ENCODE assay signal across 18 cellular contexts in the genomic region with DNA sequence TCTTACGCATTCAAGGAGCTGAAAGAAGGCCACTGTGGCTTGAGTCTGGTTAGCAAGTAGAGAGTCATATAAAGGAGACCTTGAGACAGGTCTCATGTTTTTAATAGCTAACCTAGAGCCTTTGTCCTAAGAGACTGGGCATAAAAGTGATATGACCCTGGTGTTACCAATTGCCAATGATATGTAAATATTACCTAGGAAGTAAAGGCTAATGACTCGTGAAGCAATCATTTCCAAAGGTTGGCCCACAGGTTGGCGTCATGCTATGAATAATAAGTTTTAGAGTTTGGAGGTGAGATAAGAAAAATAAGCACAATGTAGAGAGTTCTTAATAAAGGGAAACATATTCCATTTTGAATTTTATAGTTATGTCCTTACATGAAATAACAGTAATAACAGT.
"Had no signal": no experiment of that assay in that cellular context is flagged by ENCODE, and none has a peak within 500 bp of the region (broad histone marks: within the 10 kb centered on the region; RNA-seq: fewer than 3 reads in every experiment).

No MANE protein-coding gene starts in this region.

- H3K9me3 ChIP-seq: neutrophil, transverse colon, vagina had no signal

- H3K27ac ChIP-seq: neutrophil, transverse colon, vagina had no signal

- H3K4me3 Mint-ChIP-seq: activated CD4-positive, alpha-beta memory T cell treated with anti-CD3 and anti-CD28 coated beads for 36 hours; activated CD4-positive, alpha-beta T cell treated with anti-CD3 and anti-CD28 coated beads for 36 hours; activated naive CD8-positive, alpha-beta T cell; activated T-helper 1 cell treated with anti-CD3 and anti-CD28 coated beads, Interleukin-12 subunit alpha, Interleukin-12 subunit beta, Interleukin-2, Interleukin-4 antibody, amounts not matched to agents 30 ng/mL and 10 ng/mL and 1 ng/mL, durations not matched to agents 14 hours and 24 hours and 36 hours; natural killer cell; T-cell; WTC11 had no signal

- H3K4me3 ChIP-seq: transverse colon, vagina had no signal

- H3K36me3 ChIP-seq: neutrophil, transverse colon, vagina had no signal

- H3K27me3 ChIP-seq: neutrophil, transverse colon, vagina had no signal

- FAIRE-seq: frontal cortex, kidney had no signal

- DNase-seq: activated CD4-positive, alpha-beta memory T cell treated with anti-CD3 and anti-CD28 coated beads for 36 hours; activated CD4-positive, alpha-beta T cell treated with anti-CD3 and anti-CD28 coated beads for 36 hours; activated gamma-delta T cell treated with Interleukin-2 at 50 U/mL for 16 hours; activated T-cell treated with anti-CD3 and anti-CD28 coated beads for 4 hours; erythroblast; head of caudate nucleus; kidney; natural killer cell; stimulated activated CD8-positive, alpha-beta memory T cell treated with anti-CD3 and anti-CD28 coated beads, Interleukin-4, amount 100 ng/mL, for 48 hours; stimulated activated naive CD8-positive, alpha-beta T cell treated with anti-CD3 and anti-CD28 coated beads, Interleukin-15, Interleukin-2, amounts not matched to agents 100 U/mL and 50 U/mL, for 24 hours; T-cell; transverse colon had no signal

- H3K9me3 Mint-ChIP-seq: activated CD4-positive, alpha-beta memory T cell treated with anti-CD3 and anti-CD28 coated beads for 36 hours; activated T-helper 1 cell treated with anti-CD3 and anti-CD28 coated beads, Interleukin-12 subunit alpha, Interleukin-12 subunit beta, Interleukin-2, Interleukin-4 antibody, amounts not matched to agents 30 ng/mL and 10 ng/mL and 1 ng/mL, durations not matched to agents 14 hours and 24 hours and 36 hours; natural killer cell; T-cell had no signal

- ATAC-seq: activated CD4-positive, alpha-beta T cell treated with anti-CD3 and anti-CD28 coated beads for 36 hours; natural killer cell; stimulated activated naive CD8-positive, alpha-beta T cell treated with anti-CD3 and anti-CD28 coated beads, Interleukin-15, Interleukin-2, amounts not matched to agents 100 U/mL and 50 U/mL, for 24 hours; T-cell; WTC11 had no signal

- H3K27me3 Mint-ChIP-seq: activated CD4-positive, alpha-beta memory T cell treated with anti-CD3 and anti-CD28 coated beads for 36 hours; activated CD4-positive, alpha-beta T cell treated with anti-CD3 and anti-CD28 coated beads for 36 hours had no signal

- H3K27ac Mint-ChIP-seq: activated CD4-positive, alpha-beta memory T cell treated with anti-CD3 and anti-CD28 coated beads for 36 hours; activated CD4-positive, alpha-beta T cell treated with anti-CD3 and anti-CD28 coated beads for 36 hours; activated naive CD8-positive, alpha-beta T cell; activated T-helper 1 cell treated with anti-CD3 and anti-CD28 coated beads, Interleukin-12 subunit alpha, Interleukin-12 subunit beta, Interleukin-2, Interleukin-4 antibody, amounts not matched to agents 30 ng/mL and 10 ng/mL and 1 ng/mL, durations not matched to agents 14 hours and 24 hours and 36 hours; natural killer cell; T-cell; WTC11 had no signal

- H3K4me1 ChIP-seq: vagina had no signal

- H3K36me3 Mint-ChIP-seq: activated CD4-positive, alpha-beta memory T cell treated with anti-CD3 and anti-CD28 coated beads for 36 hours; activated naive CD8-positive, alpha-beta T cell; natural killer cell; T-cell; WTC11 had no signal

- H3K4me1 Mint-ChIP-seq: activated CD4-positive, alpha-beta T cell treated with anti-CD3 and anti-CD28 coated beads for 36 hours; natural killer cell; T-cell had no signal
